ENCODE assay signal across 19 cellular contexts in the genomic region with DNA sequence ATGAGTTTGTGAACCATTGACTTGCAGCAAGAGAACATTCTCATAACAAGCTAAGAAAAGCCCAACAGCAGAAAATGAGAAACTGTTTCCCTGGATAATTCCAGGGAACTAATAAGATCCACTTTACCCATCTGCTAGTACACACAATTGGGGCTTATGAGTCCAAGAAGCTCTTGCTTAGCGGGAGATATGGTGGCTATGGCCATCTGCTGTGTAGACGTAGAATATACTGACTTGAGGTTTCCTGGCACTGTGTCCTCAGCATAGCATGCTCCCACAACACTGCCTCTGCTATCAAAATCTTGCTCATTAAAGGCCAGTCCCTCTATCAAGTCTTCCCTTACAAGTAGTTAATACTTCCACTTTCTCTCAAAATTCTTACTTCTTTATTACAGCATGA. TPM values are rescaled to one million over a fixed set of nuclear protein-coding genes. Genes with fewer than 3 reads are reported as not detected.
"Had no signal": no experiment of that assay in that cellular context is flagged by ENCODE, and none has a peak within 500 bp of the region (broad histone marks: within the 10 kb centered on the region; RNA-seq: fewer than 3 reads in every experiment).

No MANE protein-coding gene starts in this region.

- H3K36me3 ChIP-seq: colonic mucosa, lower lobe of right lung, right atrium auricular region, stomach had no signal

- ATAC-seq: left lobe of liver, lower lobe of right lung, natural killer cell had no signal

- H3K4me1 ChIP-seq: colonic mucosa, lower lobe of right lung, right atrium auricular region, stomach had no signal

- H3K4me3 ChIP-seq: colonic mucosa, lower lobe of right lung, right atrium auricular region, stomach had no signal

- H3K27me3 ChIP-seq: colonic mucosa, right atrium auricular region had no signal

- H3K27ac ChIP-seq: colonic mucosa, lower lobe of right lung, stomach had no signal

- DNase-seq: colonic mucosa; dermis blood vessel endothelial cell; endodermal cell; erythroblast; foreskin melanocyte; hippocampal formation; kidney glomerular epithelial cell; lower lobe of right lung; natural killer cell; posterior cingulate gyrus; small intestine; stimulated activated CD4-positive, alpha-beta T cell treated with anti-CD3 and anti-CD28 coated beads, Interleukin-12 subunit alpha, Interleukin-12 subunit beta, amount 100 ng/mL, for 4 hours; stimulated activated naive CD4-positive, alpha-beta T cell; stomach; trophoblast cell had no signal

- H3K9me3 ChIP-seq: colonic mucosa, lower lobe of right lung, right atrium auricular region, stomach had no signal

RNA-seq across cellular contexts. Expression of a gene that starts 6.8 kb away (rescaled TPM):
- total RNA-seq: dermis blood vessel endothelial cell, endothelial cell of umbilical vein, natural killer cell, osteocyte had no signal
